Comparison of ENCODE assay signal across 8 cellular contexts in the genomic region with DNA sequence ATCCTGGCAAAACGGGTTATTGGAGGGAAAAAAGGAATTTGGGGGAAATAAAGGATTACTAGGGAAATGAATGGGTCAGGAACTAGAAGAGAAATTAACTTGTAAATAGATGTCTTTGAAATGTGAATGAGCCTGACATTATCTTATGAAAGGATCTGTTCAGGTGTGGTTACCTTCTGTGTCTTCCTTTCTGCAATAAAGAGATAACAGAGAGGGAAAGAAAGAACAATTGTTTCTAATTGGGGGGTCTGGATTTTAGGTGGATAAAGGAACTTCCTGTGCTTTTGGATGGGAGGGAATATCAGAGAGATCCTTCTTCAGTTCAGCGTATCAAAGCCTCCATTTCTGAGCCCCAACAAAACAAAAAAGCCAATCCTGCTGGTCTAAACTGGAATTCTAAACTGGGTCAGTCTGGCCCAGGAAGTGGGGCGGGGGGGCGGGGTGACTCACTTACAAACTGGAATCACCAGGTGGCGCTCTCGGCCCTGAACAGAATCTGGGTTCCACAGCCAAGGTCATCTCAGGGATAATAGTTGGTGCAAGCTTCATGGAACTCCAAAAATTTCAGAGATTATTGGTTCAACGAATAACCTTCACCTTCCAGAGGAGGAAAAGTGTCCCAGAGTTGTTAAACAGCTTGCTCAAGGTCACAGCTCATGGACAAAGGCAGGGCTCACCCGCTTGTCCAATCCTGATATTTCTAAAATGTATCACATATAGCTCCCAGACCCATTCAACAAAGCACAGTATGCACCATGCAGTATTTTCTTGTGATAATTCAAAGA. TPM values are rescaled to one million over a fixed set of nuclear protein-coding genes. Genes with fewer than 3 reads are reported as not detected.
DNase-seq lines count a peak whose midpoint lies in the region; ATAC-seq, FAIRE-seq and TF ChIP-seq lines count a peak whose summit lies in the region.

No MANE protein-coding gene starts in this region.

- TF ChIP-seq RAD21 in Ishikawa (IDR thresholded peaks at IDR 0.05; ENCODE audit: low read depth), result peak; percentile 61

- peak; percentile 65 for ATAC-seq in GM18907 (IDR thresholded peaks at IDR 0.05; ENCODE audit: unreplicated experiment)

- H3K4me3 ChIP-seq in AG04449 (ENCODE audit: low read depth, low read length), result no peak overlapping the region
- H3K4me3 ChIP-seq in tibial nerve, result no peak overlapping the region

- peaks cover 0 to 17% (median 2%) of the 10 kb centered on the region in 4 donors for H3K4me1 ChIP-seq in tibial nerve

- CTCF ChIA-PET in AG04449 (lab: Yijun Ruan, JAX), result interaction anchor here (0.5 to 6.7 kb wide), 25 partner anchors 8 to 1424 kb away, joined by 3 to 45 read pairs (median 4); partner anchors contain the start of genes PEBP1, SUDS3 and TAOK3

- peaks cover 0 to 16% (median 0%) of the 10 kb centered on the region in 3 donors for H3K36me3 ChIP-seq in tibial nerve

- no peaks in the 10 kb centered on the region for H3K9me3 ChIP-seq in tibial nerve

- H3K27ac ChIP-seq in tibial nerve, result peak overlapping the region; percentile 66 to 88 (median 71)

- no peaks in the 10 kb centered on the region for H3K27me3 ChIP-seq in tibial nerve

- TF ChIP-seq POLR2A in tibial nerve (IDR thresholded peaks at IDR 0.05), result no peak

- TF ChIP-seq CTCF in AG04449 (IDR thresholded peaks at IDR 0.05; ENCODE audit: insufficient read depth, low read length, missing control alignments) (peak; percentile 80), tibial nerve (IDR thresholded peaks at IDR 0.05) (peak; percentile 33 to 84 (median 79))

- TF ChIP-seq EP300 in Ishikawa (IDR thresholded peaks at IDR 0.05; ENCODE audit: borderline replicate concordance) (no peak), tibial nerve (IDR thresholded peaks at IDR 0.05) (no peak)

- DNase-seq in AG04449 (ENCODE audit: low read depth, low spot score), result no peak
- DNase-seq in RPMI8226, result peak; percentile 76
- DNase-seq in activated effector memory CD4-positive, alpha-beta T cell treated with Interleukin-2 at 50 U/mL for 16 hours, result peak; percentile 58
- peak; percentile 67 to 85 for DNase-seq in frontal cortex (ENCODE audit: low spot score in 2 of 2)
- DNase-seq in nucleus accumbens (lab: John Stamatoyannopoulos, UW), result peak in 52 of 56 donors; percentile 7 to 86 (median 64)
- DNase-seq in tibial nerve (ENCODE audit: low spot score in 2 of 2), result peak; percentile 60 to 84

- 15% methylated on average over 8 of the region's 8 CpGs for WGBS in tibial nerve, 2 donors

- FAIRE-seq in frontal cortex (lab: Jason Lieb, UNC), result no peak

- POLR2A ChIA-PET in AG04449 (lab: Yijun Ruan, JAX), result no interaction called here

TF ChIP-seq in Ishikawa, 13 proteins besides CTCF, POLR2A, EP300 and RAD21:
- no peak for TF ChIP-seq NFIC (IDR thresholded peaks at IDR 0.05)
- TF ChIP-seq TEAD4 (IDR thresholded peaks at IDR 0.05), result no peak
- no peak for TF ChIP-seq FOXM1 (IDR thresholded peaks at IDR 0.05; ENCODE audit: borderline replicate concordance, low read depth)
- no peak for TF ChIP-seq TAF1 (IDR thresholded peaks at IDR 0.05; ENCODE audit: low read depth)
- no peak for TF ChIP-seq ZBTB7A (IDR thresholded peaks at IDR 0.05; ENCODE audit: low read depth)
- no peak for TF ChIP-seq TCF12 (IDR thresholded peaks at IDR 0.05; ENCODE audit: low read depth)
- no peak for TF ChIP-seq MAX (IDR thresholded peaks at IDR 0.05)
- no peak for TF ChIP-seq CREB1 (IDR thresholded peaks at IDR 0.05; ENCODE audit: low read depth)
- TF ChIP-seq, protein P1, sequence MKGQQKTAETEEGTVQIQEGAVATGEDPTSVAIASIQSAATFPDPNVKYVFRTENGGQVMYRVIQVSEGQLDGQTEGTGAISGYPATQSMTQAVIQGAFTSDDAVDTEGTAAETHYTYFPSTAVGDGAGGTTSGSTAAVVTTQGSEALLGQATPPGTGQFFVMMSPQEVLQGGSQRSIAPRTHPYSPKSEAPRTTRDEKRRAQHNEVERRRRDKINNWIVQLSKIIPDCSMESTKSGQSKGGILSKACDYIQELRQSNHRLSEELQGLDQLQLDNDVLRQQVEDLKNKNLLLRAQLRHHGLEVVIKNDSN (IDR thresholded peaks at IDR 0.05), result no peak
- no peak for TF ChIP-seq EGR1 (IDR thresholded peaks at IDR 0.05)
- no peak for TF ChIP-seq CEBPB (IDR thresholded peaks at IDR 0.05)
- no peak for TF ChIP-seq YY1 (IDR thresholded peaks at IDR 0.05; ENCODE audit: low read depth)
- no peak for TF ChIP-seq REST (IDR thresholded peaks at IDR 0.05; ENCODE audit: low read depth)

RNA-seq across cellular contexts. Expression of gene PEBP1, which starts 15.2 kb away (rescaled TPM):
- total RNA-seq in frontal cortex (275 TPM), tibial nerve (100 to 1,000 TPM; 380 to 704 (median 496) TPM)

RNA-seq across cellular contexts. Expression of gene VSIG10, which starts 17.0 kb away (rescaled TPM):
- total RNA-seq in frontal cortex, result 14.7 TPM
- 10 to 100 TPM; 26.8 to 53.1 (median 34.0) TPM for total RNA-seq in tibial nerve

RNA-seq across cellular contexts. Expression of gene WSB2, which starts 59.8 kb away (rescaled TPM):
- total RNA-seq in frontal cortex, result 532 TPM
- total RNA-seq in tibial nerve, result 10 to 100 TPM; 39.8 to 66.9 (median 48.0) TPM
